Comparison of ENCODE assay signal across 3 cellular contexts in the genomic region with DNA sequence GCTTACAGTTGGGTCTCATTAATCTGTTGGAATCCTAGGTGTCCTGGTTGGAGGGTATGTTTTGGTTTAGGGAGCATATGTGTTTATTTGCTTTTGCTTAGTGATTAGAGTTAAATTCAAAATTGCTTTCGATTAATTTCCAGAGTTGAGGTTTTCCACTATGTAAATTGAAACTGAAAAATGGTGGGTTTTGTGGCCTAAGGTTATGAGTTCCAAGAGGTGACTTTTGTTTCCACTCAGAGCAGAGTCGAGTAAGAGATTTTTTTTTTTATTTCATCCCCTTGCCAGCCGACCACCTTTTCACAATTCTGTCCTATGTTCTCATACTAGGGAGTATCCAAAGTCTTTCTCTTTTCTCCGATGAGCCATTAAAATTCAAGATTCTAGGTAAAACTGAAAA.
TF ChIP-seq lines count a peak whose summit lies in the region.

No MANE protein-coding gene starts in this region.

TF ChIP-seq in GM23338, 12 proteins besides CTCF, POLR2A, EP300 and RAD21 (continues in another document):
- TF ChIP-seq, protein P1, sequence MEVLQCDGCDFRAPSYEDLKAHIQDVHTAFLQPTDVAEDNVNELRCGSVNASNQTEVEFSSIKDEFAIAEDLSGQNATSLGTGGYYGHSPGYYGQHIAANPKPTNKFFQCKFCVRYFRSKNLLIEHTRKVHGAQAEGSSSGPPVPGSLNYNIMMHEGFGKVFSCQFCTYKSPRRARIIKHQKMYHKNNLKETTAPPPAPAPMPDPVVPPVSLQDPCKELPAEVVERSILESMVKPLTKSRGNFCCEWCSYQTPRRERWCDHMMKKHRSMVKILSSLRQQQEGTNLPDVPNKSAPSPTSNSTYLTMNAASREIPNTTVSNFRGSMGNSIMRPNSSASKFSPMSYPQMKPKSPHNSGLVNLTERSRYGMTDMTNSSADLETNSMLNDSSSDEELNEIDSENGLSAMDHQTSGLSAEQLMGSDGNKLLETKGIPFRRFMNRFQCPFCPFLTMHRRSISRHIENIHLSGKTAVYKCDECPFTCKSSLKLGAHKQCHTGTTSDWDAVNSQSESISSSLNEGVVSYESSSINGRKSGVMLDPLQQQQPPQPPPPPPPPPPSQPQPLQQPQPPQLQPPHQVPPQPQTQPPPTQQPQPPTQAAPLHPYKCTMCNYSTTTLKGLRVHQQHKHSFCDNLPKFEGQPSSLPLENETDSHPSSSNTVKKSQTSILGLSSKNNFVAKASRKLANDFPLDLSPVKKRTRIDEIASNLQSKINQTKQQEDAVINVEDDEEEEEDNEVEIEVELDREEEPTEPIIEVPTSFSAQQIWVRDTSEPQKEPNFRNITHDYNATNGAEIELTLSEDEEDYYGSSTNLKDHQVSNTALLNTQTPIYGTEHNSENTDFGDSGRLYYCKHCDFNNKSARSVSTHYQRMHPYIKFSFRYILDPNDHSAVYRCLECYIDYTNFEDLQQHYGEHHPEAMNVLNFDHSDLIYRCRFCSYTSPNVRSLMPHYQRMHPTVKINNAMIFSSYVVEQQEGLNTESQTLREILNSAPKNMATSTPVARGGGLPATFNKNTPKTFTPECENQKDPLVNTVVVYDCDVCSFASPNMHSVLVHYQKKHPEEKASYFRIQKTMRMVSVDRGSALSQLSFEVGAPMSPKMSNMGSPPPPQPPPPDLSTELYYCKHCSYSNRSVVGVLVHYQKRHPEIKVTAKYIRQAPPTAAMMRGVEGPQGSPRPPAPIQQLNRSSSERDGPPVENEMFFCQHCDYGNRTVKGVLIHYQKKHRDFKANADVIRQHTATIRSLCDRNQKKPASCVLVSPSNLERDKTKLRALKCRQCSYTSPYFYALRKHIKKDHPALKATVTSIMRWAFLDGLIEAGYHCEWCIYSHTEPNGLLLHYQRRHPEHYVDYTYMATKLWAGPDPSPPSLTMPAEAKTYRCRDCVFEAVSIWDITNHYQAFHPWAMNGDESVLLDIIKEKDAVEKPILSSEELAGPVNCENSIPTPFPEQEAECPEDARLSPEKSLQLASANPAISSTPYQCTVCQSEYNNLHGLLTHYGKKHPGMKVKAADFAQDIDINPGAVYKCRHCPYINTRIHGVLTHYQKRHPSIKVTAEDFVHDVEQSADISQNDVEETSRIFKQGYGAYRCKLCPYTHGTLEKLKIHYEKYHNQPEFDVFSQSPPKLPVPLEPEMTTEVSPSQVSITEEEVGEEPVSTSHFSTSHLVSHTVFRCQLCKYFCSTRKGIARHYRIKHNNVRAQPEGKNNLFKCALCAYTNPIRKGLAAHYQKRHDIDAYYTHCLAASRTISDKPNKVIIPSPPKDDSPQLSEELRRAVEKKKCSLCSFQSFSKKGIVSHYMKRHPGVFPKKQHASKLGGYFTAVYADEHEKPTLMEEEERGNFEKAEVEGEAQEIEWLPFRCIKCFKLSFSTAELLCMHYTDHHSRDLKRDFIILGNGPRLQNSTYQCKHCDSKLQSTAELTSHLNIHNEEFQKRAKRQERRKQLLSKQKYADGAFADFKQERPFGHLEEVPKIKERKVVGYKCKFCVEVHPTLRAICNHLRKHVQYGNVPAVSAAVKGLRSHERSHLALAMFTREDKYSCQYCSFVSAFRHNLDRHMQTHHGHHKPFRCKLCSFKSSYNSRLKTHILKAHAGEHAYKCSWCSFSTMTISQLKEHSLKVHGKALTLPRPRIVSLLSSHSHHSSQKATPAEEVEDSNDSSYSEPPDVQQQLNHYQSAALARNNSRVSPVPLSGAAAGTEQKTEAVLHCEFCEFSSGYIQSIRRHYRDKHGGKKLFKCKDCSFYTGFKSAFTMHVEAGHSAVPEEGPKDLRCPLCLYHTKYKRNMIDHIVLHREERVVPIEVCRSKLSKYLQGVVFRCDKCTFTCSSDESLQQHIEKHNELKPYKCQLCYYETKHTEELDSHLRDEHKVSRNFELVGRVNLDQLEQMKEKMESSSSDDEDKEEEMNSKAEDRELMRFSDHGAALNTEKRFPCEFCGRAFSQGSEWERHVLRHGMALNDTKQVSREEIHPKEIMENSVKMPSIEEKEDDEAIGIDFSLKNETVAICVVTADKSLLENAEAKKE (CRISPR knock-in tag; IDR thresholded peaks at IDR 0.05): no peak

TF ChIP-seq in HCT116, 20 proteins besides CTCF, POLR2A, EP300 and RAD21:
- TF ChIP-seq YY1 (IDR thresholded peaks at IDR 0.05; ENCODE audit: extremely low read depth, insufficient replicate concordance, low read depth, low read length): no peak
- TF ChIP-seq SP1 (IDR thresholded peaks at IDR 0.05; ENCODE audit: low read depth): no peak
- TF ChIP-seq ZNF274 (IDR thresholded peaks at IDR 0.05; ENCODE audit: low read depth, low read length): no peak
- TF ChIP-seq EZH2phosphoT487 (IDR thresholded peaks at IDR 0.05; ENCODE audit: borderline replicate concordance): no peak
- no peak for TF ChIP-seq CEBPB (IDR thresholded peaks at IDR 0.05; ENCODE audit: low read depth)
- TF ChIP-seq SIN3A (IDR thresholded peaks at IDR 0.05; ENCODE audit: low read depth): no peak
- no peak for TF ChIP-seq ATF3 (IDR thresholded peaks at IDR 0.05)
- no peak for TF ChIP-seq SRF (IDR thresholded peaks at IDR 0.05; ENCODE audit: low read depth)
- no peak for TF ChIP-seq ZFX (IDR thresholded peaks at IDR 0.05)
- TF ChIP-seq EGR1 (IDR thresholded peaks at IDR 0.05; ENCODE audit: low read depth): no peak
- TF ChIP-seq CBX3 (IDR thresholded peaks at IDR 0.05; ENCODE audit: low read depth): no peak
- TF ChIP-seq REST (IDR thresholded peaks at IDR 0.05; ENCODE audit: low read depth): no peak
- no peak for TF ChIP-seq TCF7L2 (IDR thresholded peaks at IDR 0.05; ENCODE audit: borderline replicate concordance, extremely low read depth, insufficient read depth, insufficient read length)
- no peak for TF ChIP-seq EZH2 (IDR thresholded peaks at IDR 0.05)
- TF ChIP-seq POLR2AphosphoS5 (IDR thresholded peaks at IDR 0.05; ENCODE audit: low read depth, low read length): no peak

TF ChIP-seq in WTC11, 78 proteins besides CTCF, POLR2A, EP300 and RAD21:
- no peak for TF ChIP-seq CREM (CRISPR knock-in tag; IDR thresholded peaks at IDR 0.05)
- TF ChIP-seq MYBL2 (CRISPR knock-in tag; IDR thresholded peaks at IDR 0.05): no peak
- TF ChIP-seq ZNF232 (CRISPR knock-in tag; IDR thresholded peaks at IDR 0.05): no peak
- no peak for TF ChIP-seq ERG (CRISPR knock-in tag; IDR thresholded peaks at IDR 0.05)
- no peak for TF ChIP-seq CDX4 (CRISPR knock-in tag; IDR thresholded peaks at IDR 0.05; ENCODE audit: borderline replicate concordance)
- no peak for TF ChIP-seq E2F5 (CRISPR knock-in tag; IDR thresholded peaks at IDR 0.05)
- TF ChIP-seq, protein P2, sequence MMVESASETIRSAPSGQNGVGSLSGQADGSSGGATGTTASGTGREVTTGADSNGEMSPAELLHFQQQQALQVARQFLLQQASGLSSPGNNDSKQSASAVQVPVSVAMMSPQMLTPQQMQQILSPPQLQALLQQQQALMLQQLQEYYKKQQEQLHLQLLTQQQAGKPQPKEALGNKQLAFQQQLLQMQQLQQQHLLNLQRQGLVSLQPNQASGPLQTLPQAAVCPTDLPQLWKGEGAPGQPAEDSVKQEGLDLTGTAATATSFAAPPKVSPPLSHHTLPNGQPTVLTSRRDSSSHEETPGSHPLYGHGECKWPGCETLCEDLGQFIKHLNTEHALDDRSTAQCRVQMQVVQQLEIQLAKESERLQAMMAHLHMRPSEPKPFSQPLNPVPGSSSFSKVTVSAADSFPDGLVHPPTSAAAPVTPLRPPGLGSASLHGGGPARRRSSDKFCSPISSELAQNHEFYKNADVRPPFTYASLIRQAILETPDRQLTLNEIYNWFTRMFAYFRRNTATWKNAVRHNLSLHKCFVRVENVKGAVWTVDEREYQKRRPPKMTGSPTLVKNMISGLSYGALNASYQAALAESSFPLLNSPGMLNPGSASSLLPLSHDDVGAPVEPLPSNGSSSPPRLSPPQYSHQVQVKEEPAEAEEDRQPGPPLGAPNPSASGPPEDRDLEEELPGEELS (CRISPR knock-in tag; IDR thresholded peaks at IDR 0.05): no peak
- no peak for TF ChIP-seq JAZF1 (CRISPR knock-in tag; IDR thresholded peaks at IDR 0.05)
- TF ChIP-seq, protein P3, sequence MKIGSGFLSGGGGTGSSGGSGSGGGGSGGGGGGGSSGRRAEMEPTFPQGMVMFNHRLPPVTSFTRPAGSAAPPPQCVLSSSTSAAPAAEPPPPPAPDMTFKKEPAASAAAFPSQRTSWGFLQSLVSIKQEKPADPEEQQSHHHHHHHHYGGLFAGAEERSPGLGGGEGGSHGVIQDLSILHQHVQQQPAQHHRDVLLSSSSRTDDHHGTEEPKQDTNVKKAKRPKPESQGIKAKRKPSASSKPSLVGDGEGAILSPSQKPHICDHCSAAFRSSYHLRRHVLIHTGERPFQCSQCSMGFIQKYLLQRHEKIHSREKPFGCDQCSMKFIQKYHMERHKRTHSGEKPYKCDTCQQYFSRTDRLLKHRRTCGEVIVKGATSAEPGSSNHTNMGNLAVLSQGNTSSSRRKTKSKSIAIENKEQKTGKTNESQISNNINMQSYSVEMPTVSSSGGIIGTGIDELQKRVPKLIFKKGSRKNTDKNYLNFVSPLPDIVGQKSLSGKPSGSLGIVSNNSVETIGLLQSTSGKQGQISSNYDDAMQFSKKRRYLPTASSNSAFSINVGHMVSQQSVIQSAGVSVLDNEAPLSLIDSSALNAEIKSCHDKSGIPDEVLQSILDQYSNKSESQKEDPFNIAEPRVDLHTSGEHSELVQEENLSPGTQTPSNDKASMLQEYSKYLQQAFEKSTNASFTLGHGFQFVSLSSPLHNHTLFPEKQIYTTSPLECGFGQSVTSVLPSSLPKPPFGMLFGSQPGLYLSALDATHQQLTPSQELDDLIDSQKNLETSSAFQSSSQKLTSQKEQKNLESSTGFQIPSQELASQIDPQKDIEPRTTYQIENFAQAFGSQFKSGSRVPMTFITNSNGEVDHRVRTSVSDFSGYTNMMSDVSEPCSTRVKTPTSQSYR (CRISPR knock-in tag; IDR thresholded peaks at IDR 0.05): no peak
- no peak for TF ChIP-seq TEAD4 (CRISPR knock-in tag; IDR thresholded peaks at IDR 0.05)
- TF ChIP-seq, protein P4, sequence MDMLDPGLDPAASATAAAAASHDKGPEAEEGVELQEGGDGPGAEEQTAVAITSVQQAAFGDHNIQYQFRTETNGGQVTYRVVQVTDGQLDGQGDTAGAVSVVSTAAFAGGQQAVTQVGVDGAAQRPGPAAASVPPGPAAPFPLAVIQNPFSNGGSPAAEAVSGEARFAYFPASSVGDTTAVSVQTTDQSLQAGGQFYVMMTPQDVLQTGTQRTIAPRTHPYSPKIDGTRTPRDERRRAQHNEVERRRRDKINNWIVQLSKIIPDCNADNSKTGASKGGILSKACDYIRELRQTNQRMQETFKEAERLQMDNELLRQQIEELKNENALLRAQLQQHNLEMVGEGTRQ (CRISPR knock-in tag; IDR thresholded peaks at IDR 0.05): no peak
